ENCODE assay signal across 21 cellular contexts in the genomic region with DNA sequence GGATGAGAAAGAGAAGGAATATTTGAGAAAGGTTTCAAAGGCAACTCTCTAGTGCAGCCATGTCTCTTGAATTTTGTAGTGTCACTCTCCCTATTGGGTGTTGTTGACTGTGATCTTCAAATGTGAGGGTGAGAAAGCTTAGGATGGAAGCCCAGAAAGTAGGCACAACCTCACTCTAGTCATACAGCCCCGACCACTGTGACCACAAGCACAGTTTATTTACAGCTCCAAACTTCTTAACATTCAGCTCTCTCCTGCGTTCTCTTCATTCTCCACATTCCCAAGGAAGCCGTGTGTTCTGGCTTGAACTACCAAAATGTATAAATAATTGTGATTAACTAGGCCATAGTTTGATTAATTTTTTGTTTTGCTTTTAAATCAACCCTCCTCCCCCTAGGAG.
A peak's percentile ranks its signal among the peaks of the same experiment; 100 is the strongest.
DNase-seq lines count a peak whose midpoint lies in the region; ATAC-seq and FAIRE-seq lines count a peak whose summit lies in the region.
"Had no signal": no experiment of that assay in that cellular context is flagged by ENCODE, and none has a peak within 500 bp of the region (broad histone marks: within the 10 kb centered on the region; RNA-seq: fewer than 3 reads in every experiment).

No MANE protein-coding gene starts in this region.

- no peak for ATAC-seq in GM19023 (IDR thresholded peaks at IDR 0.05; ENCODE audit: unreplicated experiment)
- no peak for ATAC-seq in HG03095 (IDR thresholded peaks at IDR 0.05; ENCODE audit: unreplicated experiment)
- ATAC-seq: GM23338, HCT116 had no signal

- DNase-seq in AG08396 (ENCODE audit: low spot score) = peak; percentile 2
- no peak for DNase-seq in GM19239 (ENCODE audit: insufficient read length, low spot score)
- DNase-seq in astrocyte of the hippocampus (ENCODE audit: low read depth, low spot score) = peak; percentile 77
- peak; percentile 48 for DNase-seq in renal cortical epithelial cell (ENCODE audit: low read depth)
- no peak for DNase-seq in occipital lobe (lab: John Stamatoyannopoulos, UW)
- no peak for DNase-seq in NCI-H1105 treated with DMSO at 0.1 percent for 48 hours (lab: John Stamatoyannopoulos, UW)
- DNase-seq: CD4-positive, alpha-beta T cell; CD8-positive, alpha-beta memory T cell; DMS 273 treated with DMSO at 0.1 percent for 48 hours; DMS79; EL; GF-D8; H9 had no signal

- peak; percentile 18 for FAIRE-seq in GM19239 (lab: Jason Lieb, UNC)
- FAIRE-seq: A204.1, D721Med, GM12891, GM18507 had no signal

Comparison
In these comparisons a context has a peak if more than half of its experiments do, and no peak if none do; other contexts are left out.
1. DNase-seq: peak in AG08396 (single experiment), astrocyte of the hippocampus (single experiment) and renal cortical epithelial cell (single experiment); none in GM19239 (single experiment), occipital lobe (single experiment) and NCI-H1105 treated with DMSO at 0.1 percent for 48 hours (single experiment).